7 cellular contexts compared by ENCODE assay signal in the genomic region with DNA sequence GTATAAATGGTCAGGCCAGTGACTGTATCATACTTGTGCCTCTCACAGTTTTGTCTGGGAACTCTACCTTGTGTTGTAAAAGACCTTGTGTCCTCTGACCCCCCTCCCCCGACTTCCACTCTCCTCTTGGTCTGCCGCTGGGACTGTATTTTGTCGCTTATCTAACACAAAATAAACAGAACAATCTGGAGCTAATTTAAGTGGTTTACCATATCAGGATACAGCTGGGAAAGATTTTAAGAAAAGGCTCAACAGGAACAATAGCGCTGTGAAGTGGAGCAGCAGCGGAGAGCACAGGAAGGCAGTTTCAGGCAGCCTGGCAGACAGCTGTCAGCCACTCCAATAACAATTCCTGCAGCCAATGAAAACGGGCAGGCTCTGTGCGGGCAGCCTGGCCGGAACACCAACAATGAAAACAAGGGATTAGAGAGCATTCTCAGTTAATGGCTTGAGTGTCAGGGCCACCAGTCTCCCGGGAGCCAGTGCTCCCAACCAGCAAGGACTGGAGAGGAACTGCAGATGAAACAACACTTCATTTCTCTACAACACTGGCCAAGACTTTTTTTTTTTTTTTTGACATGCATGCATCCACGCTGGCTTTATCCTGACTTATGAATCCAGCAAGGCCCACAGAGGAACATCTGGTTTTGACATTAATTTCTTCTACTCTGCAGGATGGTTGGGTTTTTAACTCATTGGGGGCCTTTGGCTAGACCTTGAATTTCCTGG.
DNase-seq lines count a peak whose midpoint lies in the region; ATAC-seq and TF ChIP-seq lines count a peak whose summit lies in the region.

No MANE protein-coding gene starts in this region.

- no peak overlapping the region for H3K27ac Mint-ChIP-seq in T-cell

- no peaks in the 10 kb centered on the region for H3K9me3 Mint-ChIP-seq in T-cell

- DNase-seq in Kasumi-1 (lab: John Stamatoyannopoulos, UW) (peak; percentile 66 to 68), Right ventricle myocardium superior (peak; percentile 73), retina (peak; percentile 86), T-cell (no peak)

- intact Hi-C loops in Right ventricle myocardium superior (cut with DNase I): loop anchor here (10.0 kb wide), 1 partner anchor 254 kb away; no protein-coding TSS in a partner anchor

- CTCF ChIA-PET in T-cell (lab: Charles Lee): interaction anchor here in 1 of 2 donors (0.7 kb wide), 1 partner anchor 225 kb away, joined by 4 read pairs; no protein-coding TSS in a partner anchor

- peaks cover 18% of the 10 kb centered on the region for H3K36me3 Mint-ChIP-seq in T-cell

- H3K4me3 Mint-ChIP-seq in T-cell: no peak overlapping the region

- ATAC-seq in SK-N-SH treated with all-trans-retinoic acid at 6 μM for 48 hours (peak; percentile 91), Right ventricle myocardium superior (ENCODE audit: poor library complexity) (peak; percentile 89), T-cell (replicated peaks in 1 of 4) (no peak), GM21360 (IDR thresholded peaks at IDR 0.05; ENCODE audit: unreplicated experiment) (no peak), GM19351 (IDR thresholded peaks at IDR 0.05; ENCODE audit: unreplicated experiment) (no peak)

- POLR2A ChIA-PET in T-cell (lab: Charles Lee): interaction anchor here in 1 of 2 donors (0.6 to 1.0 kb wide), 2 partner anchors 10 to 63 kb away, joined by 3 to 4 read pairs; no protein-coding TSS in a partner anchor

- peaks cover 0 to 3% (median 2%) of the 10 kb centered on the region in 3 donors for H3K4me1 Mint-ChIP-seq in T-cell

- no peaks in the 10 kb centered on the region for H3K27me3 Mint-ChIP-seq in T-cell

TF ChIP-seq in SK-N-SH treated with all-trans-retinoic acid at 6 μM for 48 hours, 23 proteins besides CTCF, POLR2A, EP300 and RAD21:
- TF ChIP-seq RARB (CRISPR knock-in tag; IDR thresholded peaks at IDR 0.05) (no peak), TCF4 (CRISPR knock-in tag; IDR thresholded peaks at IDR 0.05; ENCODE audit: borderline replicate concordance) (peak; percentile 90), SNAI2 (CRISPR knock-in tag; IDR thresholded peaks at IDR 0.05) (no peak), ZC3H10 (CRISPR knock-in tag; IDR thresholded peaks at IDR 0.05) (no peak)
- TF ChIP-seq, protein P1, sequence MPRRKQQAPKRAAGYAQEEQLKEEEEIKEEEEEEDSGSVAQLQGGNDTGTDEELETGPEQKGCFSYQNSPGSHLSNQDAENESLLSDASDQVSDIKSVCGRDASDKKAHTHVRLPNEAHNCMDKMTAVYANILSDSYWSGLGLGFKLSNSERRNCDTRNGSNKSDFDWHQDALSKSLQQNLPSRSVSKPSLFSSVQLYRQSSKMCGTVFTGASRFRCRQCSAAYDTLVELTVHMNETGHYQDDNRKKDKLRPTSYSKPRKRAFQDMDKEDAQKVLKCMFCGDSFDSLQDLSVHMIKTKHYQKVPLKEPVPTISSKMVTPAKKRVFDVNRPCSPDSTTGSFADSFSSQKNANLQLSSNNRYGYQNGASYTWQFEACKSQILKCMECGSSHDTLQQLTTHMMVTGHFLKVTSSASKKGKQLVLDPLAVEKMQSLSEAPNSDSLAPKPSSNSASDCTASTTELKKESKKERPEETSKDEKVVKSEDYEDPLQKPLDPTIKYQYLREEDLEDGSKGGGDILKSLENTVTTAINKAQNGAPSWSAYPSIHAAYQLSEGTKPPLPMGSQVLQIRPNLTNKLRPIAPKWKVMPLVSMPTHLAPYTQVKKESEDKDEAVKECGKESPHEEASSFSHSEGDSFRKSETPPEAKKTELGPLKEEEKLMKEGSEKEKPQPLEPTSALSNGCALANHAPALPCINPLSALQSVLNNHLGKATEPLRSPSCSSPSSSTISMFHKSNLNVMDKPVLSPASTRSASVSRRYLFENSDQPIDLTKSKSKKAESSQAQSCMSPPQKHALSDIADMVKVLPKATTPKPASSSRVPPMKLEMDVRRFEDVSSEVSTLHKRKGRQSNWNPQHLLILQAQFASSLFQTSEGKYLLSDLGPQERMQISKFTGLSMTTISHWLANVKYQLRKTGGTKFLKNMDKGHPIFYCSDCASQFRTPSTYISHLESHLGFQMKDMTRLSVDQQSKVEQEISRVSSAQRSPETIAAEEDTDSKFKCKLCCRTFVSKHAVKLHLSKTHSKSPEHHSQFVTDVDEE (CRISPR knock-in tag; IDR thresholded peaks at IDR 0.05): peak; percentile 67

Comparison
In these comparisons a context has a peak if more than half of its experiments do, and no peak if none do; other contexts are left out.
1. DNase-seq: peak in Kasumi-1 (2 of 2), Right ventricle myocardium superior (single experiment) and retina (single experiment); none in T-cell (0 of 34).
2. ATAC-seq: peak in SK-N-SH treated with all-trans-retinoic acid at 6 μM for 48 hours (single experiment) and Right ventricle myocardium superior (single experiment); none in T-cell (0 of 4), GM21360 (single experiment) and GM19351 (single experiment).